ENCODE assay signal across 28 cellular contexts in the genomic region with DNA sequence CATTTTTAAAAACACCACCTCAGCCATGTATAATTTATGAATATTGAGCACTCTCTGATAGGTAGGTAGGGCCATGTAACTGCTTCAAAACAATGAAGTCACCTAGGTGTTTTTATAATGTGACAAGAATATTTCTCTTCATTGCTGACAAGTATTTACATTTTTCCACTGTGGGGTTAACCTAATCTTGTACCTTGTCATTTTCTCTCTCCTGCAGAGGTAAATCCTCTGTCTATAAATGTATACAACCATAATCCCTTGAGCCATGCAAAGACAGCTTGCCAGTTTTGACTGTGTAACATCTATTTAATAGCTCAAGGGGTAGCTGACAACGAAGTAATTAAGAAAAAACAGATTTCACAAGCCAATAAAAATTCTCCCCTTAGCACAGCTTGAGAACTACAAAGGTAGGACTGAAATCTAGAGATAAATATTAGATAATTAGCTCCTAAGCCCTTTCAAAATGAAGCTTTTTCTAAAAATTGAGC.
"Had no signal": no experiment of that assay in that cellular context is flagged by ENCODE, and none has a peak within 500 bp of the region (broad histone marks: within the 10 kb centered on the region; RNA-seq: fewer than 3 reads in every experiment).

No MANE protein-coding gene starts in this region.

- ATAC-seq: activated T-cell treated with anti-CD3 and anti-CD28 coated beads, Interleukin-2, amount 50 U/mL, for 72 hours; activated T-helper 17 cell treated with anti-CD3 and anti-CD28 coated beads, Interleukin-2, amount 50 U/mL, for 72 hours; effector memory CD8-positive, alpha-beta T cell; foreskin keratinocyte; gastroesophageal sphincter; heart right ventricle; WTC11 had no signal

- H3K27ac ChIP-seq: brain microvascular endothelial cell, esophagus muscularis mucosa, foreskin keratinocyte, gastroesophageal sphincter, heart right ventricle had no signal

- H3K36me3 ChIP-seq: brain microvascular endothelial cell, esophagus muscularis mucosa, gastroesophageal sphincter, heart right ventricle had no signal

- H3K9me3 ChIP-seq: esophagus muscularis mucosa, gastroesophageal sphincter, heart right ventricle had no signal

- H3K4me1 ChIP-seq: foreskin keratinocyte, gastroesophageal sphincter, heart right ventricle had no signal

- DNase-seq: activated CD4-positive, alpha-beta memory T cell treated with anti-CD3 and anti-CD28 coated beads, Interleukin-2, amount 10 ng/mL, durations not matched to agents 7 days and 5 days; activated CD4-positive, alpha-beta T cell treated with anti-CD3 and anti-CD28 coated beads for 1 hour; activated CD4-positive, alpha-beta T cell treated with anti-CD3 and anti-CD28 coated beads for 4 hours; activated CD4-positive, alpha-beta T cell treated with anti-CD3 and anti-CD28 coated beads, Interleukin-2, amount 10 ng/mL, durations not matched to agents 7 days and 5 days; activated CD4-positive, alpha-beta T cell treated with anti-CD3 and anti-CD28 coated beads, Interleukin-2, amount 50 U/mL, for 4 hours; activated CD8-positive, alpha-beta memory T cell treated with anti-CD3 and anti-CD28 coated beads, Interleukin-2, amount 50 U/mL, for 48 hours; activated effector memory CD4-positive, alpha-beta T cell treated with Interleukin-2 at 50 U/mL for 16 hours; activated gamma-delta T cell treated with Interleukin-2 at 50 U/mL for 16 hours; activated naive CD4-positive, alpha-beta T cell treated with anti-CD3 and anti-CD28 coated beads, Interleukin-2, amount 50 U/mL, for 16 hours; activated naive CD4-positive, alpha-beta T cell treated with Interleukin-2 at 50 U/mL for 16 hours; activated T-cell treated with anti-CD3 and anti-CD28 coated beads for 4 hours; activated T-cell treated with anti-CD3 and anti-CD28 coated beads, Interleukin-2, amount 50 U/mL, for 24 hours; activated T-cell treated with anti-CD3 and anti-CD28 coated beads, Interleukin-2, amount 50 U/mL, for 72 hours; amniotic stem cell; anterior cingulate cortex; brain microvascular endothelial cell; cortex of kidney; dermis blood vessel endothelial cell; effector CD4-positive, alpha-beta T cell; effector memory CD8-positive, alpha-beta T cell; erythroblast; foreskin keratinocyte; heart right ventricle; T-helper 2 cell had no signal

- H3K4me3 ChIP-seq: esophagus muscularis mucosa, gastroesophageal sphincter, heart right ventricle had no signal

- H3K27me3 ChIP-seq: brain microvascular endothelial cell, foreskin keratinocyte, heart right ventricle had no signal
